In genomic region chr16:79571065-79571697, GRCh38 we compare ENCODE assay signal across 25 cellular contexts. TPM values are rescaled to one million over a fixed set of nuclear protein-coding genes. Genes with fewer than 3 reads are reported as not detected.
DNase-seq lines count a peak whose midpoint lies in the region; FAIRE-seq and TF ChIP-seq lines count a peak whose summit lies in the region.
"Had no signal": no experiment of that assay in that cellular context is flagged by ENCODE, and none has a peak within 500 bp of the region (broad histone marks: within the 10 kb centered on the region; RNA-seq: fewer than 3 reads in every experiment).

No MANE protein-coding gene starts in this region.

- CTCF ChIA-PET in A673 (lab: Charles Lee), result no interaction called here

- no peak overlapping the region for H3K4me3 ChIP-seq in A673 (ENCODE audit: low read depth, low read length, poor library complexity, severe bottlenecking)
- no peak overlapping the region for H3K4me3 ChIP-seq in bronchial epithelial cell (ENCODE audit: low read depth, low read length)
- H3K4me3 ChIP-seq in kidney (ENCODE audit: low read length in 2 of 2), result peak overlapping the region; percentile 28 to 34
- H3K4me3 ChIP-seq in sigmoid colon, result peak overlapping the region in 3 of 4 donors; percentile 6 to 18 (median 12)
- H3K4me3 ChIP-seq: PC-9, SK-N-MC, thyroid gland had no signal

- no peak overlapping the region for H3K4me3 Mint-ChIP-seq in progenitor cell of endocrine pancreas (ENCODE audit: low read depth)
- H3K4me3 Mint-ChIP-seq: CD4-positive, alpha-beta T cell; memory B cell; natural killer cell treated with Interleukin-12 subunit alpha and Interleukin-12 subunit beta and Interleukin-15 and Interleukin-18, amount 100 ng/mL, for 72 hours had no signal

- FAIRE-seq in bronchial epithelial cell (lab: Jason Lieb, UNC), result peak; percentile 58
- FAIRE-seq in kidney (lab: Jason Lieb, UNC), result no peak
- FAIRE-seq: A204.1, astrocyte, colon had no signal

- H3K27ac ChIP-seq in A673 (ENCODE audit: low read depth, low read length, poor library complexity, severe bottlenecking) (no peak overlapping the region), kidney (ENCODE audit: low read depth in 2 of 2, low read length in 2 of 2) (no peak overlapping the region), sigmoid colon (peak overlapping the region in 1 of 4 donors; percentile 4)
- H3K27ac ChIP-seq: PC-9, SK-N-MC, thyroid gland had no signal

- DNase-seq in A673 (ENCODE audit: low spot score) (peak; percentile 3), bronchial epithelial cell (ENCODE audit: low read depth) (no peak), kidney (no peak), sigmoid colon (no peak), posterior vena cava (ENCODE audit: low spot score) (no peak), SKM-1 (lab: John Stamatoyannopoulos, UW; ENCODE audit: unreplicated experiment) (no peak), progenitor cell of endocrine pancreas (ENCODE audit: low spot score, unreplicated experiment) (no peak)
- DNase-seq in activated T-cell treated with anti-CD3 and anti-CD28 coated beads, Interleukin-2, amount 50 U/mL, for 1 hour, result no peak
- DNase-seq: activated CD4-positive, alpha-beta T cell treated with anti-CD3 and anti-CD28 coated beads for 48 hours; activated naive CD4-positive, alpha-beta T cell treated with Interleukin-2 at 50 U/mL for 16 hours; CD4-positive, alpha-beta T cell; DMS79; foreskin melanocyte; NCI-H1048; NCI-H2107; PC-9; stimulated activated CD4-positive, alpha-beta T cell treated with anti-CD3 and anti-CD28 coated beads, Interleukin-4, amount 100 ng/mL, for 4 hours; stimulated activated CD8-positive, alpha-beta memory T cell treated with anti-CD3 and anti-CD28 coated beads, Interleukin-4, amount 100 ng/mL, for 48 hours; thyroid gland had no signal

- H3K27ac Mint-ChIP-seq in progenitor cell of endocrine pancreas, result no peak overlapping the region
- H3K27ac Mint-ChIP-seq: CD4-positive, alpha-beta T cell; memory B cell; natural killer cell treated with Interleukin-12 subunit alpha and Interleukin-12 subunit beta and Interleukin-15 and Interleukin-18, amount 100 ng/mL, for 72 hours had no signal

- no peaks in the 10 kb centered on the region for H3K36me3 Mint-ChIP-seq in progenitor cell of endocrine pancreas (ENCODE audit: insufficient read depth)
- H3K36me3 Mint-ChIP-seq: memory B cell; natural killer cell treated with Interleukin-12 subunit alpha and Interleukin-12 subunit beta and Interleukin-15 and Interleukin-18, amount 100 ng/mL, for 72 hours had no signal

- no peaks in the 10 kb centered on the region for H3K9me3 Mint-ChIP-seq in progenitor cell of endocrine pancreas (ENCODE audit: low read depth)
- H3K9me3 Mint-ChIP-seq: CD4-positive, alpha-beta T cell; memory B cell; natural killer cell treated with Interleukin-12 subunit alpha and Interleukin-12 subunit beta and Interleukin-15 and Interleukin-18, amount 100 ng/mL, for 72 hours had no signal

- H3K27me3 ChIP-seq in A673 (replicated peaks; ENCODE audit: insufficient read depth, low read depth, low read length, poor library complexity), result peaks cover 4% of the 10 kb centered on the region
- no peaks in the 10 kb centered on the region for H3K27me3 ChIP-seq in bronchial epithelial cell (ENCODE audit: control insufficient read depth, insufficient read depth, low read length)
- H3K27me3 ChIP-seq in sigmoid colon, result no peaks in the 10 kb centered on the region
- H3K27me3 ChIP-seq: thyroid gland had no signal

- 27 to 39% methylated on average over 6 of the region's 6 CpGs for WGBS in sigmoid colon, 2 donors

- H3K36me3 ChIP-seq in A673 (ENCODE audit: insufficient read depth, low read length, poor library complexity, severe bottlenecking) (no peaks in the 10 kb centered on the region), bronchial epithelial cell (ENCODE audit: control insufficient read depth, insufficient read depth, low read length) (no peaks in the 10 kb centered on the region), kidney (ENCODE audit: control insufficient read depth in 1 of 2, insufficient read depth in 2 of 2, low read length in 2 of 2) (no peaks in the 10 kb centered on the region), sigmoid colon (no peaks in the 10 kb centered on the region)
- H3K36me3 ChIP-seq: thyroid gland had no signal

- H3K4me1 ChIP-seq in A673 (ENCODE audit: insufficient read depth, low read length, poor library complexity, severe bottlenecking) (no peaks in the 10 kb centered on the region), kidney (ENCODE audit: control insufficient read depth in 1 of 2, insufficient read depth in 1 of 2, low read depth in 1 of 2, low read length in 2 of 2) (no peaks in the 10 kb centered on the region), sigmoid colon (peaks cover 0 to 15% (median 3%) of the 10 kb centered on the region in 4 donors)

- POLR2A ChIA-PET in A673 (lab: Charles Lee; ENCODE audit: low non-redundant PET), result no interaction called here

- no peak for TF ChIP-seq POLR2A in sigmoid colon (IDR thresholded peaks at IDR 0.05)

- intact Hi-C loops in A673 (cut with micrococcal nuclease; ENCODE audit: unreplicated experiment) (no loop called here), kidney (cut with DNase I) (no loop called here), sigmoid colon (cut with DNase I) (no loop called here), posterior vena cava (cut with DNase I) (no loop called here)

- TF ChIP-seq CTCF in A673 (conservative IDR thresholded peaks at IDR 0.05; ENCODE audit: low read depth, low read length) (no peak), bronchial epithelial cell (IDR thresholded peaks at IDR 0.05; ENCODE audit: insufficient read depth, low read length, severe bottlenecking) (no peak), kidney (IDR thresholded peaks at IDR 0.05; ENCODE audit: borderline replicate concordance, extremely low read depth, insufficient read depth) (no peak), sigmoid colon (IDR thresholded peaks at IDR 0.05) (no peak), progenitor cell of endocrine pancreas (IDR thresholded peaks at IDR 0.05; ENCODE audit: unreplicated experiment) (no peak)

- no peak for TF ChIP-seq EP300 in sigmoid colon (IDR thresholded peaks at IDR 0.05)

- no peak overlapping the region for H3K9ac ChIP-seq in kidney (ENCODE audit: low read length in 2 of 2)

- no peaks in the 10 kb centered on the region for H3K4me1 Mint-ChIP-seq in progenitor cell of endocrine pancreas (ENCODE audit: low read depth)
- H3K4me1 Mint-ChIP-seq: memory B cell had no signal

- no TSS peak for BruUV-seq in A673 (replicated peaks; lab: Mats Ljungman, UMichigan)

- peaks cover 39% of the 10 kb centered on the region for H3K27me3 Mint-ChIP-seq in progenitor cell of endocrine pancreas

- H3K9me3 ChIP-seq in A673 (ENCODE audit: low read depth, low read length, poor library complexity, severe bottlenecking) (peaks cover 5% of the 10 kb centered on the region), kidney (ENCODE audit: control insufficient read depth in 1 of 2, low read length in 2 of 2) (no peaks in the 10 kb centered on the region), sigmoid colon (no peaks in the 10 kb centered on the region)
- H3K9me3 ChIP-seq: thyroid gland had no signal

RNA-seq across cellular contexts. Expression of gene MAF, which starts 29.4 kb away (rescaled TPM):
- total RNA-seq in A673 (2021) (0.06 and 0.24 TPM in 2 replicates), bronchial epithelial cell (4.2 and 6.3 TPM in 2 replicates), kidney (70.1 TPM), sigmoid colon (10 to 100 TPM; 19.1 to 46.3 (median 36.2) TPM), posterior vena cava (10 to 100 TPM; 39.1 to 54.6 TPM), progenitor cell of endocrine pancreas (15.5 and 17.3 TPM in 2 replicates)
- polyA plus RNA-seq in kidney (ENCODE audit: insufficient read depth, low read depth, low replicate concordance) (47.1 TPM), sigmoid colon (10 to 100 TPM in 1 of 3 donors, 1 to 10 TPM in 2; 6.0 to 12.6 (median 9.2) TPM)
- total RNA-seq: PC-9 had no signal

Comparison
In these comparisons a context has a peak if more than half of its experiments do, and no peak if none do; other contexts are left out.
1. H3K4me3 ChIP-seq: peak in kidney (2 of 2) and sigmoid colon (3 of 4); none in A673 (single experiment) and bronchial epithelial cell (single experiment).